4 cellular contexts compared by ENCODE assay signal in genomic region chr15:28664575-28664974, GRCh38. TPM values are rescaled to one million over a fixed set of nuclear protein-coding genes. Genes with fewer than 3 reads are reported as not detected.
"Had no signal": no experiment of that assay in that cellular context is flagged by ENCODE, and none has a peak within 500 bp of the region (broad histone marks: within the 10 kb centered on the region; RNA-seq: fewer than 3 reads in every experiment).

No MANE protein-coding gene starts in this region.

RNA-seq across cellular contexts. Expression of gene GOLGA8M, which starts 47.6 kb away (rescaled TPM):
- total RNA-seq: hepatocyte, kidney epithelial cell, mammary epithelial cell had no signal
- polyA plus RNA-seq: hepatocyte, keratinocyte had no signal
